8 cellular contexts compared by ENCODE assay signal in the genomic region with DNA sequence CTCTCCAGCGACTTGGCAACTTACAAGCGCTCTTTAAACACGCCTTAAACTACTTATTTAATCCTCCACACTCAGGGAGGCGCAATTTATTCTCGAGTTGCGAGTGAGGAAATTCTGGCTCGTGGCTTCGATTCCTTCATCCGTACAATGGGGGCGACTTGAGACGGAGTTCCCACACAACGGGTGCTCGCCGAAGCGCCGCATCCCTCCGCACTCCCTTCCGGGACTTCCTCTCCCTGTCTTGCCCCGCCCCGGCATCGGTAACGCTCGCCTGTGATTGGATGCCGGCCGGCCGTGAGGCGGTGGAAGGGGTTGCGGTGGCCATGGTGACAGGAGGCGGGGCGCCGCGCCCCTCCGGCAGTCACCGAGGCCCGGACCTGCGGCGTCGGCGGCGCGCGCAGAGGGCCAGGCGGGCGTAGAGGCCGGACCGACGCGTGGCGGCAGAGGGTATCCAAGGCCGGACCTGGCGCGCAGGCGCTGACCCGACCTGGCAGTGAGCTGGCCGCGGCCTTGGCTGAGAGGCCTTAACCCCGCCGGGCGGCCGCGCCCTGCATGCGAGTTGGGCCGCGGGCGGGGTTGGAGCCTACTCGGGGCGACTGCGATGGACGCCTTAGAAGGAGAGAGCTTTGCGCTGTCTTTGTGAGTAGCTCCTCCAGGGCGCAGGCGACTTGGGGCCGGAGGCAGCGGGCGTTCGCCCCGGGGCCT. TPM values are rescaled to one million over a fixed set of nuclear protein-coding genes. Genes with fewer than 3 reads are reported as not detected.
A peak's percentile ranks its signal among the peaks of the same experiment; 100 is the strongest.
DNase-seq lines count a peak whose midpoint lies in the region; ATAC-seq, FAIRE-seq and TF ChIP-seq lines count a peak whose summit lies in the region.

A gene (plus strand): TSS at position 493 of the 705 bp plus-strand sequence. CDS start 109 bp downstream, at position 602.

- no peak for FAIRE-seq in small intestine (lab: Jason Lieb, UNC)

- H3K9me3 ChIP-seq in WERI-Rb-1 (ENCODE audit: severe bottlenecking) = no peaks in the 10 kb centered on the region
- H3K9me3 ChIP-seq in mammary epithelial cell (replicated peaks; ENCODE audit: insufficient read depth, low read length) = no peaks in the 10 kb centered on the region
- no peaks in the 10 kb centered on the region for H3K9me3 ChIP-seq in iPS-20b (ENCODE audit: insufficient read depth, low read depth, low read length)
- H3K9me3 ChIP-seq in small intestine (ENCODE audit: control insufficient read depth, low read depth) = no peaks in the 10 kb centered on the region

- H3K4me3 ChIP-seq in WERI-Rb-1 (ENCODE audit: low read depth, low read length) (peak within 1 kb of the TSS; percentile 91), mammary epithelial cell (replicated peaks in 1 of 3; ENCODE audit: insufficient read depth in 1 of 3, low read depth in 2 of 3, low read length in 3 of 3) (peak within 1 kb of the TSS; percentile 73 to 77 (median 76)), iPS-20b (ENCODE audit: low read length) (peak within 1 kb of the TSS; percentile 78), small intestine (ENCODE audit: low read depth in 1 of 2, low read length in 2 of 2) (peak within 1 kb of the TSS; percentile 68 to 81)

- TF ChIP-seq CTCF in WERI-Rb-1 (IDR thresholded peaks at IDR 0.05; ENCODE audit: low read depth, low read length) (0 out of 2 replicates have a peak, but pooled peaks have one; percentile 7), mammary epithelial cell (conservative IDR thresholded peaks at IDR 0.05 in 1 of 2, IDR thresholded peaks at IDR 0.05 in 1 of 2; ENCODE audit: extremely low read depth in 1 of 2, insufficient read depth in 1 of 2, low read depth in 1 of 2, low read length in 2 of 2) (peak in 1 of 2 donors; percentile 14)

- peaks cover 19% of the 10 kb centered on the region for H3K79me2 ChIP-seq in mammary epithelial cell (ENCODE audit: insufficient read depth, low read length)

- H3K4me1 ChIP-seq in mammary epithelial cell (ENCODE audit: insufficient read depth, low read length) = peaks cover 11% of the 10 kb centered on the region
- no peaks in the 10 kb centered on the region; the same call in 1 of the 2 replicates for H3K4me1 ChIP-seq in iPS-20b (ENCODE audit: insufficient read depth, low read length)
- H3K4me1 ChIP-seq in small intestine (ENCODE audit: control insufficient read depth in 2 of 2, insufficient read depth in 1 of 2, low read depth in 1 of 2, low read length in 1 of 2) = peaks cover 0 to 3% of the 10 kb centered on the region in 2 donors

- H3K36me3 ChIP-seq in WERI-Rb-1 (peaks cover 32% of the 10 kb centered on the region), mammary epithelial cell (ENCODE audit: insufficient read depth, low read length) (peaks cover 17% of the 10 kb centered on the region), iPS-20b (ENCODE audit: insufficient read depth, low read depth, low read length) (peaks cover 7% of the 10 kb centered on the region), small intestine (ENCODE audit: control insufficient read depth in 2 of 2, insufficient read depth in 2 of 2, low read length in 2 of 2) (peaks cover 4 to 9% of the 10 kb centered on the region in 2 donors)

- DNase-seq in ACHN (peak; percentile 99), NCI-H2196 treated with DMSO at 0.1 percent for 48 hours (lab: John Stamatoyannopoulos, UW; ENCODE audit: unreplicated experiment) (peak; percentile 81), WERI-Rb-1 (peak; percentile 98), mammary epithelial cell (peak; percentile 98), small intestine (peak; percentile 98)

- H3K9ac ChIP-seq in mammary epithelial cell (ENCODE audit: insufficient read depth, low read length) (peak within 1 kb of the TSS; percentile 76), iPS-20b (ENCODE audit: low read depth, low read length) (peak within 1 kb of the TSS; percentile 74; the same call in 1 of the 2 replicates)

- CTCF ChIA-PET in mammary epithelial cell (lab: Charles Lee; ENCODE audit: low non-redundant PET) = interaction anchor here (0.6 kb wide), 1 partner anchor 94 kb away, joined by 3 read pairs; no protein-coding TSS in a partner anchor

- ATAC-seq in GM18868 (IDR thresholded peaks at IDR 0.05; ENCODE audit: unreplicated experiment) = peak; percentile 92
- peak; percentile 96 for ATAC-seq in HG03108 (IDR thresholded peaks at IDR 0.05; ENCODE audit: unreplicated experiment)

- no TSS peak for BruUV-seq in mammary epithelial cell (replicated peaks; lab: Mats Ljungman, UMichigan)

- H4K20me1 ChIP-seq in mammary epithelial cell (ENCODE audit: insufficient read depth, low read length) = no peaks in the 10 kb centered on the region

- in situ Hi-C loops in ACHN (cut with HindIII; ENCODE audit: low pct_ligation_motif_present, low pct_unique_long_range_greater_than_20kb, low sequenced_read_pairs) (no loop called here), mammary epithelial cell (cut with MboI; ENCODE audit: low sequenced_read_pairs in 2 of 2) (no loop called here)

- H3K27me3 ChIP-seq in WERI-Rb-1 (ENCODE audit: insufficient read depth, low read depth, severe bottlenecking) (no peaks in the 10 kb centered on the region), mammary epithelial cell (ENCODE audit: insufficient read depth, low read length) (no peaks in the 10 kb centered on the region), iPS-20b (ENCODE audit: insufficient read depth, low read length) (no peaks in the 10 kb centered on the region), small intestine (ENCODE audit: control insufficient read depth in 2 of 2, insufficient read depth in 2 of 2, low read length in 2 of 2) (no peaks in the 10 kb centered on the region)

- H2AFZ ChIP-seq in mammary epithelial cell (ENCODE audit: low read depth, low read length) = peak within 1 kb of the TSS; percentile 84

- intact Hi-C loops in mammary epithelial cell (cut with micrococcal nuclease) = loop anchor here (1.0 to 2.0 kb wide), 6 partner anchors 32 to 172 kb away; a partner anchor contains a TSS

- peak within 1 kb of the TSS; percentile 90 for H3K27ac ChIP-seq in WERI-Rb-1
- H3K27ac ChIP-seq in mammary epithelial cell (ENCODE audit: insufficient read depth, low read depth, low read length) = peak within 1 kb of the TSS; percentile 73
- no peak within 1 kb of the TSS for H3K27ac ChIP-seq in iPS-20b (ENCODE audit: low read length)
- peak within 1 kb of the TSS; percentile 85 to 96 for H3K27ac ChIP-seq in small intestine (ENCODE audit: low read depth in 1 of 2, low read length in 1 of 2)

- dilution Hi-C loops in mammary epithelial cell (cut with HindIII; ENCODE audit: low sequenced_read_pairs) = no loop called here

- peak within 1 kb of the TSS; percentile 94 for H3K4me2 ChIP-seq in mammary epithelial cell (ENCODE audit: insufficient read depth, low read depth, low read length)

- 3% methylated on average over 26 of the region's 77 CpGs for WGBS in mammary epithelial cell (ENCODE audit: low coverage, missing lambda C conversion rate)
- WGBS in small intestine, 3 donors = 0 to 1% (median 0%) methylated on average over 55 to 77 of the region's 77 CpGs

RNA-seq across cellular contexts. Expression of the gene that starts here (rescaled TPM):
- 10 to 100 TPM; 70.2 to 82.4 TPM for total RNA-seq in mammary epithelial cell
- polyA plus RNA-seq in mammary epithelial cell (87.9 TPM), small intestine (10 to 100 TPM; 18.8 to 30.3 (median 24.9) TPM)
- polyA minus RNA-seq in mammary epithelial cell = 48.9 TPM
